ENCODE assay signal across 10 cellular contexts in genomic region chr16:3095869-3096268, GRCh38. TPM values are rescaled to one million over a fixed set of nuclear protein-coding genes. Genes with fewer than 3 reads are reported as not detected.
A peak's percentile ranks its signal among the peaks of the same experiment; 100 is the strongest.
DNase-seq lines count a peak whose midpoint lies in the region; ATAC-seq, FAIRE-seq and TF ChIP-seq lines count a peak whose summit lies in the region.
"Had no signal": no experiment of that assay in that cellular context is flagged by ENCODE, and none has a peak within 500 bp of the region (broad histone marks: within the 10 kb centered on the region; RNA-seq: fewer than 3 reads in every experiment).

No MANE protein-coding gene starts in this region.

- H3K9ac ChIP-seq in HepG2 (ENCODE audit: insufficient read depth, low read depth, low read length) (no peak overlapping the region), neural progenitor cell (no peak overlapping the region)

- H3K9me3 Mint-ChIP-seq in CD4-positive, alpha-beta memory T cell: no peaks in the 10 kb centered on the region
- no peaks in the 10 kb centered on the region for H3K9me3 Mint-ChIP-seq in neural progenitor cell
- H3K9me3 Mint-ChIP-seq: stimulated activated naive CD8-positive, alpha-beta T cell treated with anti-CD3 and anti-CD28 coated beads, Interleukin-15, Interleukin-2, amounts not matched to agents 100 ng/mL and 50 ng/mL, for 24 hours had no signal

- ATAC-seq in GM21381 (IDR thresholded peaks at IDR 0.05; ENCODE audit: unreplicated experiment) (peak; percentile 56), HepG2 (peak; percentile 15; the same call in 1 of the 3 replicates)

- TF ChIP-seq CTCF in HepG2 (CRISPR knock-in tag; IDR thresholded peaks at IDR 0.05) (no peak), prostate gland (IDR thresholded peaks at IDR 0.05) (no peak), neural progenitor cell (IDR thresholded peaks at IDR 0.05) (no peak)

- H3K27me3 Mint-ChIP-seq in CD4-positive, alpha-beta memory T cell: no peaks in the 10 kb centered on the region
- peaks cover 22% of the 10 kb centered on the region for H3K27me3 Mint-ChIP-seq in neural progenitor cell (ENCODE audit: insufficient read depth, low read depth)
- H3K27me3 Mint-ChIP-seq: stimulated activated naive CD8-positive, alpha-beta T cell treated with anti-CD3 and anti-CD28 coated beads, Interleukin-15, Interleukin-2, amounts not matched to agents 100 ng/mL and 50 ng/mL, for 24 hours had no signal

- H3K27ac ChIP-seq in CD4-positive, alpha-beta memory T cell (ENCODE audit: low read depth, low read length): peak overlapping the region; percentile 14
- H3K27ac ChIP-seq in HepG2 (ENCODE audit: extremely low read length, insufficient read depth, low read length) (no peak overlapping the region), prostate gland (no peak overlapping the region), neural progenitor cell (no peak overlapping the region)

- TF ChIP-seq EP300 in HepG2 (IDR thresholded peaks at IDR 0.05; ENCODE audit: low read depth in 2 of 2, low read length in 2 of 2) (no peak), HepG2 (CRISPR knock-in tag; IDR thresholded peaks at IDR 0.05; ENCODE audit: borderline replicate concordance) (no peak)

- WGBS in HepG2 (ENCODE audit: low lambda C conversion rate): 16% methylated on average over 4 of the region's 4 CpGs
- WGBS in prostate gland: 60% methylated on average over 4 of the region's 4 CpGs

- H3K4me3 ChIP-seq in CD4-positive, alpha-beta memory T cell (ENCODE audit: low read length in 2 of 2): no peak overlapping the region
- no peak overlapping the region for H3K4me3 ChIP-seq in HepG2 (replicated peaks in 1 of 3; ENCODE audit: insufficient read depth in 1 of 3, low read depth in 2 of 3, low read length in 3 of 3)
- H3K4me3 ChIP-seq in prostate gland: no peak overlapping the region
- no peak overlapping the region for H3K4me3 ChIP-seq in neural progenitor cell

- H2AFZ ChIP-seq in HepG2 (ENCODE audit: low read length): no peak overlapping the region
- no peak overlapping the region for H2AFZ ChIP-seq in neural progenitor cell (replicated peaks)

- CTCF ChIA-PET in CD4-positive, alpha-beta memory T cell (lab: Charles Lee; ENCODE audit: partially characterized antibody): interaction anchor here (0.8 to 17.8 kb wide), 22 partner anchors 10 to 76 kb away, joined by 3 to 376 read pairs (median 4); partner anchors contain the start of genes HCFC1R1, IL32, THOC6 and ZNF213
- CTCF ChIA-PET in HepG2 (lab: Yijun Ruan, JAX; ENCODE audit: low intra/inter-chr PET ratio, low total read pairs): interaction anchor here (1.4 kb wide), 1 partner anchor 36 kb away, joined by 7 read pairs; no protein-coding TSS in a partner anchor

- H4K20me1 ChIP-seq in HepG2 (ENCODE audit: insufficient read depth, low read length): no peaks in the 10 kb centered on the region
- no peaks in the 10 kb centered on the region for H4K20me1 ChIP-seq in neural progenitor cell (ENCODE audit: low read depth)

- intact Hi-C loops in CD4-positive, alpha-beta memory T cell (cut with micrococcal nuclease): loop anchor here (1.0 kb wide), 2 partner anchors 33 to 70 kb away; no protein-coding TSS in a partner anchor
- intact Hi-C loops in HepG2 (cut with micrococcal nuclease; ENCODE audit: unreplicated experiment): loop anchor here (5.0 kb wide), 1 partner anchor 36 kb away; no protein-coding TSS in a partner anchor
- intact Hi-C loops in prostate gland (cut with DNase I): no loop called here

- TF ChIP-seq RAD21 in HepG2 (CRISPR knock-in tag; IDR thresholded peaks at IDR 0.05): no peak

- BruUV-seq in HepG2 (replicated peaks; lab: Mats Ljungman, UMichigan): no TSS peak

- FAIRE-seq in HepG2 (lab: Jason Lieb, UNC): no peak

- H3K27ac Mint-ChIP-seq in CD4-positive, alpha-beta memory T cell: peak overlapping the region; percentile 68 to 92 (median 79)
- H3K27ac Mint-ChIP-seq in neural progenitor cell: no peak overlapping the region
- H3K27ac Mint-ChIP-seq: stimulated activated naive CD8-positive, alpha-beta T cell treated with anti-CD3 and anti-CD28 coated beads, Interleukin-15, Interleukin-2, amounts not matched to agents 100 ng/mL and 50 ng/mL, for 24 hours had no signal

- no peaks in the 10 kb centered on the region for H3K79me2 ChIP-seq in HepG2 (ENCODE audit: insufficient read depth, low read length)
- H3K79me2 ChIP-seq in neural progenitor cell (ENCODE audit: low read depth): peaks cover 38% of the 10 kb centered on the region

- H3K36me3 Mint-ChIP-seq in CD4-positive, alpha-beta memory T cell: no peaks in the 10 kb centered on the region
- H3K36me3 Mint-ChIP-seq in neural progenitor cell: no peaks in the 10 kb centered on the region

- H3K4me1 ChIP-seq in CD4-positive, alpha-beta memory T cell (ENCODE audit: insufficient read depth, low read length): peaks cover 51% of the 10 kb centered on the region
- H3K4me1 ChIP-seq in HepG2 (ENCODE audit: insufficient read depth, low read length) (peaks cover 37% of the 10 kb centered on the region), prostate gland (replicated peaks) (no peaks in the 10 kb centered on the region), neural progenitor cell (peaks cover 28% of the 10 kb centered on the region)

- H3K4me2 ChIP-seq in HepG2 (ENCODE audit: low read depth, low read length): no peak overlapping the region
- no peak overlapping the region for H3K4me2 ChIP-seq in neural progenitor cell

- H3K9me3 ChIP-seq in CD4-positive, alpha-beta memory T cell (ENCODE audit: control insufficient read depth in 1 of 2, low read length in 2 of 2): no peaks in the 10 kb centered on the region
- H3K9me3 ChIP-seq in HepG2 (ENCODE audit: low read length): no peaks in the 10 kb centered on the region
- no peaks in the 10 kb centered on the region for H3K9me3 ChIP-seq in prostate gland
- no peaks in the 10 kb centered on the region for H3K9me3 ChIP-seq in neural progenitor cell (ENCODE audit: low read depth)

- no peaks in the 10 kb centered on the region for H3K36me3 ChIP-seq in CD4-positive, alpha-beta memory T cell (ENCODE audit: insufficient read depth, low read length)
- H3K36me3 ChIP-seq in HepG2 (replicated peaks in 1 of 2; ENCODE audit: control insufficient read depth in 1 of 2, insufficient read depth in 2 of 2, low read length in 2 of 2) (no peaks in the 10 kb centered on the region), prostate gland (no peaks in the 10 kb centered on the region), neural progenitor cell (no peaks in the 10 kb centered on the region)

- peak overlapping the region in 4 of 8 donors; percentile 11 to 53 (median 46) for H3K4me3 Mint-ChIP-seq in CD4-positive, alpha-beta memory T cell
- no peak overlapping the region for H3K4me3 Mint-ChIP-seq in neural progenitor cell
- H3K4me3 Mint-ChIP-seq: stimulated activated naive CD8-positive, alpha-beta T cell treated with anti-CD3 and anti-CD28 coated beads, Interleukin-15, Interleukin-2, amounts not matched to agents 100 ng/mL and 50 ng/mL, for 24 hours had no signal

- TF ChIP-seq POLR2A in HepG2 (IDR thresholded peaks at IDR 0.05; ENCODE audit: insufficient read depth in 1 of 2, low read depth in 2 of 2, low read length in 2 of 2): no peak
- TF ChIP-seq POLR2A in prostate gland (IDR thresholded peaks at IDR 0.05): no peak

- H3K27me3 ChIP-seq in CD4-positive, alpha-beta memory T cell (ENCODE audit: insufficient read depth, low read length): no peaks in the 10 kb centered on the region
- H3K27me3 ChIP-seq in HepG2 (ENCODE audit: control insufficient read depth in 1 of 2, insufficient read depth in 2 of 2, low read length in 2 of 2) (peaks cover 0 to 24% of the 10 kb centered on the region in 2 experiments; a peak in 2 of 5 replicates), prostate gland (replicated peaks; ENCODE audit: insufficient read depth) (no peaks in the 10 kb centered on the region), neural progenitor cell (peaks cover 6% of the 10 kb centered on the region)

- peaks cover 28% of the 10 kb centered on the region for H3F3A ChIP-seq in neural progenitor cell (ENCODE audit: low read depth)

- H3K4me1 Mint-ChIP-seq in CD4-positive, alpha-beta memory T cell: peaks cover 15 to 61% (median 41%) of the 10 kb centered on the region in 4 donors
- peaks cover 35% of the 10 kb centered on the region for H3K4me1 Mint-ChIP-seq in neural progenitor cell

- POLR2A ChIA-PET in CD4-positive, alpha-beta memory T cell (lab: Charles Lee; ENCODE audit: partially characterized antibody): interaction anchor here (1.1 to 12.6 kb wide), 7 partner anchors 12 to 39 kb away, joined by 3 to 146 read pairs (median 17); partner anchors contain the start of genes IL32 and ZNF213
- POLR2A ChIA-PET in HepG2 (lab: Yijun Ruan, JAX): interaction anchor here (1.0 to 3.3 kb wide), 2 partner anchors 9 to 31 kb away, joined by 3 to 13 read pairs; partner anchors contain the start of gene IL32

- in situ Hi-C loops in HepG2 (cut with HindIII; ENCODE audit: extremely low pct_ligation_motif_present, low pct_unique_long_range_greater_than_20kb): no loop called here

- DNase-seq in CD4-positive, alpha-beta memory T cell: peak; percentile 59 to 80 (median 64)
- DNase-seq in NCI-H460 (ENCODE audit: extremely low read depth, low read depth) (peak; percentile 24), activated T-helper 1 cell treated with Interleukin-2 at 50 U/mL for 16 hours (ENCODE audit: low read depth) (peak; percentile 35), HepG2 (ENCODE audit: low spot score) (no peak), prostate gland (ENCODE audit: low spot score) (no peak), NCI-H2171 (lab: John Stamatoyannopoulos, UW) (no peak), neural progenitor cell (ENCODE audit: low spot score) (no peak)

RNA-seq across cellular contexts. Expression of gene ZSCAN10, which starts 3.2 kb away (rescaled TPM):
- under 1 TPM in 1 of 2 experiments, not detected in 1; 0.15 TPM for total RNA-seq in CD4-positive, alpha-beta memory T cell
- not detected for polyA plus RNA-seq in CD4-positive, alpha-beta memory T cell
- 0.05 and 0.38 TPM in 2 replicates for total RNA-seq in NCI-H460 (2014; rRNA removed; shearing (Covaris generic))
- 0.58 TPM in 1 of 2 replicates, not detected in the other for polyA plus RNA-seq in NCI-H460 (2014; cell fraction: nucleus; rRNA removed)
- total RNA-seq in HepG2 (2016; rRNA removed; fragmentation: Illumina TruSeq; extraction: Trizol) (not detected in 2 replicates), prostate gland (under 1 TPM in 1 of 2 donors, not detected in 1; 0.57 TPM), neural progenitor cell (ENCODE audit: low replicate concordance) (5.4 and 16.2 TPM in 2 replicates)
- total RNA-seq in HepG2 (2016; cell fraction: cytosol; rRNA removed; fragmentation: Illumina TruSeq; extraction: Trizol; ENCODE audit: low read depth): not detected in 2 replicates
- 0.06 TPM in 1 of 2 replicates, not detected in the other for total RNA-seq in HepG2 (2016; cell fraction: insoluble cytoplasmic fraction; rRNA removed; fragmentation: Illumina TruSeq; extraction: Trizol)
- not detected in 2 replicates for total RNA-seq in HepG2 (2016; cell fraction: membrane; rRNA removed; fragmentation: Illumina TruSeq; extraction: Trizol)
- total RNA-seq in HepG2 (2016; cell fraction: nucleus; rRNA removed; fragmentation: Illumina TruSeq; extraction: Trizol): 0.16 TPM in 1 of 2 replicates, not detected in the other
- not detected in 2 replicates for polyA plus RNA-seq in HepG2 (2011; rRNA removed)
- polyA plus RNA-seq in HepG2 (2011; cell fraction: cytosol; rRNA removed): 0.04 TPM in 1 of 2 replicates, not detected in the other
- 0.31 and 0.82 TPM in 2 replicates for polyA plus RNA-seq in HepG2 (2011; cell fraction: nucleus; rRNA removed)
- 0.11 and 0.17 TPM in 2 replicates for polyA plus RNA-seq in HepG2 (2012)
- polyA plus RNA-seq in HepG2 (2016; cell fraction: cytosol; fragmentation: Illumina TruSeq; extraction: Trizol; ENCODE audit: low read depth): not detected in 2 replicates
- polyA plus RNA-seq in HepG2 (2016; cell fraction: insoluble cytoplasmic fraction; fragmentation: Illumina TruSeq; extraction: Trizol; ENCODE audit: low read depth): 0.16 TPM in 1 of 2 replicates, not detected in the other
- not detected in 2 replicates for polyA plus RNA-seq in HepG2 (2016; cell fraction: membrane; fragmentation: Illumina TruSeq; extraction: Trizol; ENCODE audit: low read depth)
- not detected in 2 replicates for polyA plus RNA-seq in HepG2 (2016; cell fraction: nucleus; fragmentation: Illumina TruSeq; extraction: Trizol; ENCODE audit: insufficient read depth, low read depth)
- not detected in 2 replicates for polyA minus RNA-seq in HepG2 (2011; rRNA and poly(A)+ RNA removed; ENCODE audit: low replicate concordance)
- polyA minus RNA-seq in HepG2 (2011; cell fraction: cytosol; rRNA and poly(A)+ RNA removed): not detected in 2 replicates
- not detected in 2 replicates for polyA minus RNA-seq in HepG2 (2011; cell fraction: nucleus; rRNA and poly(A)+ RNA removed)
- polyA plus RNA-seq: esophagus had no signal

RNA-seq across cellular contexts. Expression of gene ZNF205, which starts 16.5 kb away (rescaled TPM):
- total RNA-seq in CD4-positive, alpha-beta memory T cell: not detected
- polyA plus RNA-seq in CD4-positive, alpha-beta memory T cell: under 1 TPM in 1 of 2 donors, not detected in 1; 0.20 TPM
- 12.0 and 13.5 TPM in 2 replicates for total RNA-seq in NCI-H460 (2014; rRNA removed; shearing (Covaris generic))
- polyA plus RNA-seq in NCI-H460 (2014; cell fraction: nucleus; rRNA removed): 22.6 and 32.1 TPM in 2 replicates
- total RNA-seq in HepG2 (2016; rRNA removed; fragmentation: Illumina TruSeq; extraction: Trizol) (6.7 and 10.2 TPM in 2 replicates), prostate gland (10 to 100 TPM; 20.9 to 27.0 TPM), neural progenitor cell (ENCODE audit: low replicate concordance) (5.4 and 19.6 TPM in 2 replicates)
- 5.8 and 5.9 TPM in 2 replicates for total RNA-seq in HepG2 (2016; cell fraction: cytosol; rRNA removed; fragmentation: Illumina TruSeq; extraction: Trizol; ENCODE audit: low read depth)
- 6.7 and 10.6 TPM in 2 replicates for total RNA-seq in HepG2 (2016; cell fraction: insoluble cytoplasmic fraction; rRNA removed; fragmentation: Illumina TruSeq; extraction: Trizol)
- total RNA-seq in HepG2 (2016; cell fraction: membrane; rRNA removed; fragmentation: Illumina TruSeq; extraction: Trizol): 12.3 and 12.5 TPM in 2 replicates
- total RNA-seq in HepG2 (2016; cell fraction: nucleus; rRNA removed; fragmentation: Illumina TruSeq; extraction: Trizol): 5.2 and 5.8 TPM in 2 replicates
- polyA plus RNA-seq in HepG2 (2011; rRNA removed): 5.8 and 6.5 TPM in 2 replicates
- 5.0 and 9.9 TPM in 2 replicates for polyA plus RNA-seq in HepG2 (2011; cell fraction: cytosol; rRNA removed)
- 22.3 and 26.1 TPM in 2 replicates for polyA plus RNA-seq in HepG2 (2011; cell fraction: nucleus; rRNA removed)
- 4.5 and 5.5 TPM in 2 replicates for polyA plus RNA-seq in HepG2 (2012)
- 6.1 and 6.3 TPM in 2 replicates for polyA plus RNA-seq in HepG2 (2016; cell fraction: cytosol; fragmentation: Illumina TruSeq; extraction: Trizol; ENCODE audit: low read depth)
- polyA plus RNA-seq in HepG2 (2016; cell fraction: insoluble cytoplasmic fraction; fragmentation: Illumina TruSeq; extraction: Trizol; ENCODE audit: low read depth): 7.6 and 8.3 TPM in 2 replicates
- 8.5 and 10.4 TPM in 2 replicates for polyA plus RNA-seq in HepG2 (2016; cell fraction: membrane; fragmentation: Illumina TruSeq; extraction: Trizol; ENCODE audit: low read depth)
- 13.2 and 13.4 TPM in 2 replicates for polyA plus RNA-seq in HepG2 (2016; cell fraction: nucleus; fragmentation: Illumina TruSeq; extraction: Trizol; ENCODE audit: insufficient read depth, low read depth)
- polyA minus RNA-seq in HepG2 (2011; rRNA and poly(A)+ RNA removed; ENCODE audit: low replicate concordance): 4.4 and 7.4 TPM in 2 replicates
- polyA minus RNA-seq in HepG2 (2011; cell fraction: cytosol; rRNA and poly(A)+ RNA removed): 2.8 and 3.6 TPM in 2 replicates
- 1.4 and 2.7 TPM in 2 replicates for polyA minus RNA-seq in HepG2 (2011; cell fraction: nucleus; rRNA and poly(A)+ RNA removed)

RNA-seq across cellular contexts. Expression of gene IL32, which starts 30.4 kb away (rescaled TPM):
- 100 to 1,000 TPM; 752 to 810 TPM for total RNA-seq in CD4-positive, alpha-beta memory T cell
- 1,000 to 10,000 TPM; 3,111 to 3,174 TPM for polyA plus RNA-seq in CD4-positive, alpha-beta memory T cell
- total RNA-seq in NCI-H460 (2014; rRNA removed; shearing (Covaris generic)): 0.38 and 0.47 TPM in 2 replicates
- polyA plus RNA-seq in NCI-H460 (2014; cell fraction: nucleus; rRNA removed): 0.32 TPM in 1 of 2 replicates, not detected in the other
- 115 and 127 TPM in 2 replicates for total RNA-seq in HepG2 (2016; rRNA removed; fragmentation: Illumina TruSeq; extraction: Trizol)
- 34.9 and 36.3 TPM in 2 replicates for total RNA-seq in HepG2 (2016; cell fraction: cytosol; rRNA removed; fragmentation: Illumina TruSeq; extraction: Trizol; ENCODE audit: low read depth)
- 122 and 128 TPM in 2 replicates for total RNA-seq in HepG2 (2016; cell fraction: insoluble cytoplasmic fraction; rRNA removed; fragmentation: Illumina TruSeq; extraction: Trizol)
- total RNA-seq in HepG2 (2016; cell fraction: membrane; rRNA removed; fragmentation: Illumina TruSeq; extraction: Trizol): 38.8 and 44.9 TPM in 2 replicates
- 61.4 and 65.7 TPM in 2 replicates for total RNA-seq in HepG2 (2016; cell fraction: nucleus; rRNA removed; fragmentation: Illumina TruSeq; extraction: Trizol)
- 165 and 258 TPM in 2 replicates for polyA plus RNA-seq in HepG2 (2011; rRNA removed)
- 234 and 307 TPM in 2 replicates for polyA plus RNA-seq in HepG2 (2011; cell fraction: cytosol; rRNA removed)
- 204 and 358 TPM in 2 replicates for polyA plus RNA-seq in HepG2 (2011; cell fraction: nucleus; rRNA removed)
- polyA plus RNA-seq in HepG2 (2012): 293 and 476 TPM in 2 replicates
- polyA plus RNA-seq in HepG2 (2016; cell fraction: cytosol; fragmentation: Illumina TruSeq; extraction: Trizol; ENCODE audit: low read depth): 97.2 and 118 TPM in 2 replicates
- 284 and 327 TPM in 2 replicates for polyA plus RNA-seq in HepG2 (2016; cell fraction: insoluble cytoplasmic fraction; fragmentation: Illumina TruSeq; extraction: Trizol; ENCODE audit: low read depth)
- 84.7 and 107 TPM in 2 replicates for polyA plus RNA-seq in HepG2 (2016; cell fraction: membrane; fragmentation: Illumina TruSeq; extraction: Trizol; ENCODE audit: low read depth)
- polyA plus RNA-seq in HepG2 (2016; cell fraction: nucleus; fragmentation: Illumina TruSeq; extraction: Trizol; ENCODE audit: insufficient read depth, low read depth): 211 and 224 TPM in 2 replicates
- polyA minus RNA-seq in HepG2 (2011; rRNA and poly(A)+ RNA removed; ENCODE audit: low replicate concordance): 6.3 and 96.8 TPM in 2 replicates
- polyA minus RNA-seq in HepG2 (2011; cell fraction: cytosol; rRNA and poly(A)+ RNA removed): 73.6 and 109 TPM in 2 replicates
- 73.1 and 123 TPM in 2 replicates for polyA minus RNA-seq in HepG2 (2011; cell fraction: nucleus; rRNA and poly(A)+ RNA removed)
- 10 to 100 TPM; 13.5 to 33.3 TPM for total RNA-seq in prostate gland
- total RNA-seq in neural progenitor cell (ENCODE audit: low replicate concordance): 1.4 TPM in 1 of 2 replicates, not detected in the other

RNA-seq across cellular contexts. Expression of gene ZNF213, which starts 39.0 kb away (rescaled TPM):
- 10 to 100 TPM; 14.1 to 14.5 TPM for total RNA-seq in CD4-positive, alpha-beta memory T cell
- 1 to 10 TPM in 1 of 2 donors, under 1 TPM in 1; 0.67 to 3.2 TPM for polyA plus RNA-seq in CD4-positive, alpha-beta memory T cell
- total RNA-seq in NCI-H460 (2014; rRNA removed; shearing (Covaris generic)): 4.5 and 5.0 TPM in 2 replicates
- polyA plus RNA-seq in NCI-H460 (2014; cell fraction: nucleus; rRNA removed): 3.2 and 7.9 TPM in 2 replicates
- total RNA-seq in HepG2 (2016; rRNA removed; fragmentation: Illumina TruSeq; extraction: Trizol) (0.97 and 1.2 TPM in 2 replicates), prostate gland (10 to 100 TPM; 18.4 to 28.1 TPM), neural progenitor cell (ENCODE audit: low replicate concordance) (1.3 and 4.0 TPM in 2 replicates)
- 0.51 and 0.71 TPM in 2 replicates for total RNA-seq in HepG2 (2016; cell fraction: cytosol; rRNA removed; fragmentation: Illumina TruSeq; extraction: Trizol; ENCODE audit: low read depth)
- total RNA-seq in HepG2 (2016; cell fraction: insoluble cytoplasmic fraction; rRNA removed; fragmentation: Illumina TruSeq; extraction: Trizol): 0.78 and 0.92 TPM in 2 replicates
- total RNA-seq in HepG2 (2016; cell fraction: membrane; rRNA removed; fragmentation: Illumina TruSeq; extraction: Trizol): 1.7 and 2.6 TPM in 2 replicates
- total RNA-seq in HepG2 (2016; cell fraction: nucleus; rRNA removed; fragmentation: Illumina TruSeq; extraction: Trizol): 0.78 and 1.0 TPM in 2 replicates
- 0.59 and 0.77 TPM in 2 replicates for polyA plus RNA-seq in HepG2 (2011; rRNA removed)
- 0.38 and 0.42 TPM in 2 replicates for polyA plus RNA-seq in HepG2 (2011; cell fraction: cytosol; rRNA removed)
- polyA plus RNA-seq in HepG2 (2011; cell fraction: nucleus; rRNA removed): 1.5 and 1.7 TPM in 2 replicates
- 2.8 and 3.3 TPM in 2 replicates for polyA plus RNA-seq in HepG2 (2012)
- 1.4 and 1.9 TPM in 2 replicates for polyA plus RNA-seq in HepG2 (2016; cell fraction: cytosol; fragmentation: Illumina TruSeq; extraction: Trizol; ENCODE audit: low read depth)
- 2.2 and 3.9 TPM in 2 replicates for polyA plus RNA-seq in HepG2 (2016; cell fraction: insoluble cytoplasmic fraction; fragmentation: Illumina TruSeq; extraction: Trizol; ENCODE audit: low read depth)
- 3.0 and 3.5 TPM in 2 replicates for polyA plus RNA-seq in HepG2 (2016; cell fraction: membrane; fragmentation: Illumina TruSeq; extraction: Trizol; ENCODE audit: low read depth)
- 2.6 and 3.8 TPM in 2 replicates for polyA plus RNA-seq in HepG2 (2016; cell fraction: nucleus; fragmentation: Illumina TruSeq; extraction: Trizol; ENCODE audit: insufficient read depth, low read depth)
- 1.5 and 2.3 TPM in 2 replicates for polyA minus RNA-seq in HepG2 (2011; rRNA and poly(A)+ RNA removed; ENCODE audit: low replicate concordance)
- polyA minus RNA-seq in HepG2 (2011; cell fraction: cytosol; rRNA and poly(A)+ RNA removed): 2.1 and 2.5 TPM in 2 replicates
- 0.26 and 0.50 TPM in 2 replicates for polyA minus RNA-seq in HepG2 (2011; cell fraction: nucleus; rRNA and poly(A)+ RNA removed)

RNA-seq across cellular contexts. Expression of gene MMP25, which starts 49.5 kb away (rescaled TPM):
- total RNA-seq in CD4-positive, alpha-beta memory T cell: 1 to 10 TPM; 2.9 to 3.0 TPM
- under 1 TPM; 0.52 to 0.91 TPM for polyA plus RNA-seq in CD4-positive, alpha-beta memory T cell
- 0.14 and 0.25 TPM in 2 replicates for total RNA-seq in NCI-H460 (2014; rRNA removed; shearing (Covaris generic))
- not detected in 2 replicates for polyA plus RNA-seq in NCI-H460 (2014; cell fraction: nucleus; rRNA removed)
- total RNA-seq in HepG2 (2016; rRNA removed; fragmentation: Illumina TruSeq; extraction: Trizol): 0.04 TPM in 1 of 2 replicates, not detected in the other
- 0.18 TPM in 1 of 2 replicates, not detected in the other for total RNA-seq in HepG2 (2016; cell fraction: cytosol; rRNA removed; fragmentation: Illumina TruSeq; extraction: Trizol; ENCODE audit: low read depth)
- 0.02 TPM in 1 of 2 replicates, not detected in the other for total RNA-seq in HepG2 (2016; cell fraction: insoluble cytoplasmic fraction; rRNA removed; fragmentation: Illumina TruSeq; extraction: Trizol)
- 0.15 and 0.17 TPM in 2 replicates for total RNA-seq in HepG2 (2016; cell fraction: membrane; rRNA removed; fragmentation: Illumina TruSeq; extraction: Trizol)
- not detected in 2 replicates for total RNA-seq in HepG2 (2016; cell fraction: nucleus; rRNA removed; fragmentation: Illumina TruSeq; extraction: Trizol)
- 0.07 and 0.08 TPM in 2 replicates for polyA plus RNA-seq in HepG2 (2011; rRNA removed)
- 0.04 TPM in 1 of 2 replicates, not detected in the other for polyA plus RNA-seq in HepG2 (2011; cell fraction: cytosol; rRNA removed)
- polyA plus RNA-seq in HepG2 (2011; cell fraction: nucleus; rRNA removed): 0.14 and 0.21 TPM in 2 replicates
- polyA plus RNA-seq in HepG2 (2012): 0.09 and 0.27 TPM in 2 replicates
- not detected in 2 replicates for polyA plus RNA-seq in HepG2 (2016; cell fraction: cytosol; fragmentation: Illumina TruSeq; extraction: Trizol; ENCODE audit: low read depth)
- not detected in 2 replicates for polyA plus RNA-seq in HepG2 (2016; cell fraction: insoluble cytoplasmic fraction; fragmentation: Illumina TruSeq; extraction: Trizol; ENCODE audit: low read depth)
- polyA plus RNA-seq in HepG2 (2016; cell fraction: membrane; fragmentation: Illumina TruSeq; extraction: Trizol; ENCODE audit: low read depth): not detected in 2 replicates
- polyA plus RNA-seq in HepG2 (2016; cell fraction: nucleus; fragmentation: Illumina TruSeq; extraction: Trizol; ENCODE audit: insufficient read depth, low read depth): not detected in 2 replicates
- 0.12 and 0.19 TPM in 2 replicates for polyA minus RNA-seq in HepG2 (2011; rRNA and poly(A)+ RNA removed; ENCODE audit: low replicate concordance)
- not detected in 2 replicates for polyA minus RNA-seq in HepG2 (2011; cell fraction: cytosol; rRNA and poly(A)+ RNA removed)
- polyA minus RNA-seq in HepG2 (2011; cell fraction: nucleus; rRNA and poly(A)+ RNA removed): 0.12 and 0.13 TPM in 2 replicates
- total RNA-seq in prostate gland: 1 to 10 TPM in 1 of 2 donors, under 1 TPM in 1; 0.74 to 1.4 TPM
- total RNA-seq in neural progenitor cell (ENCODE audit: low replicate concordance): 0.58 and 0.62 TPM in 2 replicates

Comparison
In these comparisons a context has a peak if more than half of its experiments do, and no peak if none do; other contexts are left out.
1. DNase-seq: peak in CD4-positive, alpha-beta memory T cell (5 of 5), NCI-H460 (single experiment) and activated T-helper 1 cell treated with Interleukin-2 at 50 U/mL for 16 hours (single experiment); none in HepG2 (single experiment), prostate gland (single experiment), NCI-H2171 (single experiment) and neural progenitor cell (single experiment).